In genomic region chr11:59833602-59834001, GRCh38 we compare ENCODE assay signal across 22 cellular contexts. TPM values are rescaled to one million over a fixed set of nuclear protein-coding genes. Genes with fewer than 3 reads are reported as not detected.
A peak's percentile ranks its signal among the peaks of the same experiment; 100 is the strongest.
DNase-seq lines count a peak whose midpoint lies in the region; ATAC-seq, FAIRE-seq and TF ChIP-seq lines count a peak whose summit lies in the region.
"Had no signal": no experiment of that assay in that cellular context is flagged by ENCODE, and none has a peak within 500 bp of the region (broad histone marks: within the 10 kb centered on the region; RNA-seq: fewer than 3 reads in every experiment).

No MANE protein-coding gene starts in this region.

- no peak for TF ChIP-seq CTCF in A549 (IDR thresholded peaks at IDR 0.05)
- TF ChIP-seq CTCF in IMR-90 (conservative IDR thresholded peaks at IDR 0.05; ENCODE audit: low read depth, low read length): no peak
- TF ChIP-seq CTCF in K562 (IDR thresholded peaks at IDR 0.05 in 2 of 3, conservative IDR thresholded peaks at IDR 0.05 in 1 of 3; ENCODE audit: insufficient read depth in 2 of 3, low read depth in 1 of 3, low read length in 3 of 3): no peak
- TF ChIP-seq CTCF in gastrocnemius medialis (IDR thresholded peaks at IDR 0.05 in 4 of 5, conservative IDR thresholded peaks at IDR 0.05 in 1 of 5): no peak
- TF ChIP-seq CTCF in PC-3 (conservative IDR thresholded peaks at IDR 0.05; ENCODE audit: low read depth, low read length): no peak

- no peaks in the 10 kb centered on the region for H3K9me1 ChIP-seq in IMR-90 (ENCODE audit: insufficient read depth, low read length)
- no peaks in the 10 kb centered on the region for H3K9me1 ChIP-seq in K562 (ENCODE audit: control insufficient read depth, insufficient read depth, low read length)

- H3K23ac ChIP-seq in IMR-90 (ENCODE audit: low read depth, low read length): no peak overlapping the region

- CTCF ChIA-PET in A549 (lab: Yijun Ruan, JAX) (no interaction called here), IMR-90 (lab: Yijun Ruan, JAX) (no interaction called here), K562 (lab: Yijun Ruan, JAX; ENCODE audit: low intra/inter-chr PET ratio) (no interaction called here), PC-3 (lab: Charles Lee) (no interaction called here)

- dilution Hi-C loops in IMR-90 (cut with HindIII; ENCODE audit: low sequenced_read_pairs, unreplicated experiment): no loop called here

- H3K18ac ChIP-seq in IMR-90 (ENCODE audit: low read depth, low read length): no peak overlapping the region

- FAIRE-seq in A549 (lab: Jason Lieb, UNC) (no peak), K562 (lab: Jason Lieb, UNC) (no peak)
- FAIRE-seq: A204.1, D721Med, G401.6, GM12891 had no signal

- no TSS peak for BruUV-seq in IMR-90 (replicated peaks; lab: Mats Ljungman, UMichigan)
- BruUV-seq in K562 (replicated peaks; lab: Mats Ljungman, UMichigan): no TSS peak
- BruUV-seq in PC-3 (replicated peaks; lab: Mats Ljungman, UMichigan): no TSS peak

- H3K9me2 ChIP-seq in PC-3 (replicated peaks; ENCODE audit: low read length): no peaks in the 10 kb centered on the region

- H2AK5ac ChIP-seq in IMR-90 (ENCODE audit: low read depth, low read length): no peak overlapping the region

- no peak overlapping the region for H3K9ac ChIP-seq in IMR-90 (ENCODE audit: low read depth, low read length)
- no peak overlapping the region for H3K9ac ChIP-seq in K562 (ENCODE audit: insufficient read depth in 1 of 2, low read depth in 2 of 2, low read length in 2 of 2)
- no peak overlapping the region for H3K9ac ChIP-seq in PC-3 (ENCODE audit: low read length)

- no peak overlapping the region for H3K14ac ChIP-seq in IMR-90 (replicated peaks; ENCODE audit: low read depth, low read length)

- no peaks in the 10 kb centered on the region for H3K4me1 ChIP-seq in A549
- no peaks in the 10 kb centered on the region for H3K4me1 ChIP-seq in IMR-90 (ENCODE audit: control insufficient read depth, insufficient read depth, low read length)
- H3K4me1 ChIP-seq in K562 (replicated peaks in 1 of 2; ENCODE audit: control insufficient read depth in 2 of 2, insufficient read depth in 2 of 2, low read length in 2 of 2): peaks cover 0 to 3% of the 10 kb centered on the region in 2 experiments; a peak in 2 of 5 replicates
- H3K4me1 ChIP-seq in gastrocnemius medialis: no peaks in the 10 kb centered on the region
- H3K4me1 ChIP-seq in PC-3 (ENCODE audit: insufficient read depth, low read length): no peaks in the 10 kb centered on the region
- H3K4me1 ChIP-seq: BE2C had no signal

- no peak overlapping the region for H2BK20ac ChIP-seq in IMR-90 (ENCODE audit: low read depth, low read length)

- POLR2A ChIA-PET in A549 (lab: Yijun Ruan, JAX): no interaction called here
- POLR2A ChIA-PET in IMR-90 (lab: Charles Lee; ENCODE audit: unreplicated experiment): no interaction called here
- POLR2A ChIA-PET in K562 (lab: Yijun Ruan, JAX): interaction anchor here (1.0 kb wide), 1 partner anchor 12 kb away, joined by 3 read pairs; the partner anchor contains the start of gene CBLIF
- POLR2A ChIA-PET in PC-3 (lab: Charles Lee; ENCODE audit: unreplicated experiment): no interaction called here

- TF ChIP-seq RAD21 in A549 (conservative IDR thresholded peaks at IDR 0.05 in 1 of 2, IDR thresholded peaks at IDR 0.05 in 1 of 2) (no peak), IMR-90 (IDR thresholded peaks at IDR 0.05; ENCODE audit: low read length) (no peak), K562 (CRISPR knock-in tag; conservative IDR thresholded peaks at IDR 0.05 in 1 of 2, IDR thresholded peaks at IDR 0.05 in 1 of 2) (no peak)

- no peak overlapping the region for H3K4me2 ChIP-seq in A549
- H3K4me2 ChIP-seq in IMR-90 (ENCODE audit: low read depth, low read length): no peak overlapping the region
- H3K4me2 ChIP-seq in K562 (ENCODE audit: insufficient read depth, low read length): no peak overlapping the region
- no peak overlapping the region for H3K4me2 ChIP-seq in PC-3 (ENCODE audit: low read length)

- no peak overlapping the region for H4K5ac ChIP-seq in IMR-90 (ENCODE audit: low read depth, low read length)

- H3K9me3 ChIP-seq in A549 (no peaks in the 10 kb centered on the region), IMR-90 (ENCODE audit: control insufficient read depth, insufficient read depth, low read length) (no peaks in the 10 kb centered on the region), K562 (replicated peaks; ENCODE audit: control insufficient read depth, insufficient read depth, low read depth, low read length) (no peaks in the 10 kb centered on the region), gastrocnemius medialis (no peaks in the 10 kb centered on the region), PC-3 (ENCODE audit: low read length) (no peaks in the 10 kb centered on the region)
- H3K9me3 ChIP-seq: BE2C had no signal

- TF ChIP-seq POLR2A in A549 (IDR thresholded peaks at IDR 0.05; ENCODE audit: low read length) (no peak), IMR-90 (IDR thresholded peaks at IDR 0.05; ENCODE audit: low read depth, low read length) (no peak), K562 (conservative IDR thresholded peaks at IDR 0.05) (no peak), gastrocnemius medialis (IDR thresholded peaks at IDR 0.05) (no peak)

- DNase-seq in A549 (ENCODE audit: low read depth in 1 of 2, low spot score in 1 of 2) (no peak), IMR-90 (no peak), OCI-M1 (lab: John Stamatoyannopoulos, UW) (peak; percentile 48), K562 (ENCODE audit: extremely low read depth in 1 of 4, low spot score in 3 of 4) (no peak), gastrocnemius medialis (no peak), PC-3 (no peak)
- DNase-seq: BE2C; CD8-positive, alpha-beta T cell; COR-L47; DMS153; DMS79 treated with DMSO at 0.1 percent for 48 hours; EL; GOT3; H9 had no signal

- H2BK15ac ChIP-seq in IMR-90 (ENCODE audit: low read depth, low read length): no peak overlapping the region

- intact Hi-C loops in IMR-90 (cut with micrococcal nuclease): no loop called here
- intact Hi-C loops in K562 (cut with micrococcal nuclease): no loop called here
- intact Hi-C loops in gastrocnemius medialis (cut with DNase I; ENCODE audit: low total_unique reads): no loop called here
- intact Hi-C loops in PC-3 (cut with micrococcal nuclease): no loop called here

- ATAC-seq in A549 (no peak), IMR-90 (ENCODE audit: low read depth) (no peak), K562 (peak; percentile 27; the same call in 1 of the 3 replicates), gastrocnemius medialis (no peak), esophagus mucosa (no peak), PC-3 (no peak)
- ATAC-seq: CD8-positive, alpha-beta T cell had no signal

- H3K79me2 ChIP-seq in K562 (ENCODE audit: control insufficient read depth, insufficient read depth, low read length) (no peaks in the 10 kb centered on the region), PC-3 (ENCODE audit: low read length) (no peaks in the 10 kb centered on the region)

- no peaks in the 10 kb centered on the region for H3K79me1 ChIP-seq in IMR-90 (ENCODE audit: low read depth in 1 of 2, low read length in 2 of 2)

- no peak overlapping the region for H2BK5ac ChIP-seq in IMR-90 (ENCODE audit: low read depth, low read length, poor library complexity, severe bottlenecking)

- no peak overlapping the region for H4K8ac ChIP-seq in IMR-90 (ENCODE audit: low read depth in 2 of 2, low read length in 2 of 2)

- H2AFZ ChIP-seq in IMR-90 (replicated peaks; ENCODE audit: low read length, poor library complexity) (no peak overlapping the region), K562 (ENCODE audit: low read depth, low read length) (peak overlapping the region; percentile 64), PC-3 (ENCODE audit: low read length) (no peak overlapping the region)

- no peak overlapping the region for H2BK120ac ChIP-seq in IMR-90 (ENCODE audit: low read depth, low read length)

- no peak overlapping the region for H4K91ac ChIP-seq in IMR-90 (ENCODE audit: insufficient read depth, low read depth, low read length)

- H3K56ac ChIP-seq in IMR-90 (ENCODE audit: extremely low read depth, insufficient read depth, low read length): no peak overlapping the region

- H3K4me3 ChIP-seq in A549: no peak overlapping the region
- no peak overlapping the region for H3K4me3 ChIP-seq in IMR-90 (ENCODE audit: insufficient read depth, low read depth, low read length)
- H3K4me3 ChIP-seq in K562: no peak overlapping the region
- no peak overlapping the region for H3K4me3 ChIP-seq in gastrocnemius medialis
- H3K4me3 ChIP-seq in PC-3 (ENCODE audit: low read length): no peak overlapping the region

- H2AK9ac ChIP-seq in IMR-90 (replicated peaks; ENCODE audit: low read depth, low read length, poor library complexity): no peak overlapping the region

- no peak overlapping the region for H3K27ac ChIP-seq in A549
- no peak overlapping the region for H3K27ac ChIP-seq in IMR-90 (ENCODE audit: insufficient read depth, low read length)
- no peak overlapping the region for H3K27ac ChIP-seq in K562 (ENCODE audit: extremely low read depth, low read depth, low read length)
- H3K27ac ChIP-seq in gastrocnemius medialis: no peak overlapping the region
- no peak overlapping the region for H3K27ac ChIP-seq in PC-3 (ENCODE audit: low read length)
- H3K27ac ChIP-seq: C4-2B had no signal

- H3F3A ChIP-seq in PC-3 (ENCODE audit: low read length, unreplicated experiment): no peaks in the 10 kb centered on the region

- H3K4ac ChIP-seq in IMR-90 (ENCODE audit: low read depth, low read length): no peak overlapping the region

- no peak for TF ChIP-seq EP300 in A549 (IDR thresholded peaks at IDR 0.05)
- no peak for TF ChIP-seq EP300 in K562 (IDR thresholded peaks at IDR 0.05; ENCODE audit: low read length)

- in situ Hi-C loops in IMR-90 (cut with MboI; ENCODE audit: low sequenced_read_pairs) (loop anchor here (25.0 kb wide), 1 partner anchor 354 kb away; the partner anchor contains the start of gene MS4A6A), K562 (cut with MboI) (no loop called here), gastrocnemius medialis (cut with MboI; ENCODE audit: low sequenced_read_pairs in 4 of 4) (no loop called here)

- H3K27me3 ChIP-seq in IMR-90 (ENCODE audit: control insufficient read depth, insufficient read depth, low read length) (no peaks in the 10 kb centered on the region), K562 (ENCODE audit: control insufficient read depth in 2 of 2, insufficient read depth in 2 of 2, low read length in 2 of 2) (no peaks in the 10 kb centered on the region), gastrocnemius medialis (no peaks in the 10 kb centered on the region), PC-3 (ENCODE audit: low read length) (no peaks in the 10 kb centered on the region)
- H3K27me3 ChIP-seq: BE2C had no signal

- H4K20me1 ChIP-seq in IMR-90 (ENCODE audit: insufficient read depth, low read length) (no peaks in the 10 kb centered on the region), K562 (replicated peaks; ENCODE audit: control insufficient read depth, insufficient read depth, low read length) (no peaks in the 10 kb centered on the region), PC-3 (ENCODE audit: low read length) (no peaks in the 10 kb centered on the region)

- WGBS in A549 (ENCODE audit: missing lambda C conversion rate): 59% methylated on average over 2 of the region's 2 CpGs
- 80% methylated on average over 1 of the region's 2 CpGs; no CpG with 5 or more reads in 1 of the 2 experiments for WGBS in IMR-90 (ENCODE audit: extremely low coverage in 2 of 2, insufficient read length in 1 of 2), 2 experiments
- 45% methylated on average over 2 of the region's 2 CpGs for WGBS in K562 (ENCODE audit: insufficient coverage, low coverage, missing lambda C conversion rate)

- H3K36me3 ChIP-seq in IMR-90 (ENCODE audit: control insufficient read depth, insufficient read depth, low read length) (no peaks in the 10 kb centered on the region), K562 (ENCODE audit: control insufficient read depth, insufficient read depth, low read length) (no peaks in the 10 kb centered on the region), gastrocnemius medialis (no peaks in the 10 kb centered on the region), PC-3 (ENCODE audit: low read depth, low read length) (no peaks in the 10 kb centered on the region)
- H3K36me3 ChIP-seq: BE2C had no signal

RNA-seq across cellular contexts. Expression of gene CBLIF, which starts 11.7 kb away (rescaled TPM):
- polyA plus RNA-seq in A549 (2011; rRNA removed) (not detected in 2 replicates), A549 (2017; fragmentation: RNase III; extraction: RNeasy Plus Mini Kit Qiagen cat#74134 plus additional on column Dnase treatment) (not detected in 3 replicates), IMR-90 (2012; rRNA removed) (not detected in 2 replicates), K562 (2011; rRNA removed) (0.07 and 0.11 TPM in 2 replicates), K562 (2014; fragmentation: Illumina TruSeq; extraction: Trizol) (0.58 and 0.76 TPM in 2 replicates), K562 (2014; fragmentation: Nextera tagmentation; extraction: Ambion mirVana) (under 1 TPM; 0.39 to 0.83 TPM), K562 (2014; rRNA removed) (0.49 and 0.54 TPM in 2 replicates)
- polyA plus RNA-seq in A549 (2012; cell fraction: cytosol; rRNA removed): not detected in 2 replicates
- not detected in 2 replicates for polyA plus RNA-seq in A549 (2012; cell fraction: nucleus; rRNA removed)
- polyA minus RNA-seq in A549 (2011; rRNA and poly(A)+ RNA removed): not detected in 2 replicates
- total RNA-seq in IMR-90 (2012; rRNA removed) (not detected in 2 replicates), K562 (2014; rRNA removed) (0.23 and 0.37 TPM in 2 replicates), K562 (2014; rRNA removed; fragmentation: Illumina TruSeq; extraction: Trizol) (0.45 and 0.58 TPM in 2 replicates), K562 (2015; rRNA removed; fragmentation: Illumina TruSeq; extraction: Trizol) (0.40 and 0.53 TPM in 2 replicates), K562 (2021) (0.62 and 0.72 TPM in 2 replicates), gastrocnemius medialis (not detected), esophagus mucosa (not detected), PC-3 (2014; rRNA removed) (not detected in 2 replicates)
- polyA plus RNA-seq in IMR-90 (2012; cell fraction: cytosol; rRNA removed): not detected in 2 replicates
- polyA plus RNA-seq in IMR-90 (2012; cell fraction: nucleus; rRNA removed; ENCODE audit: low replicate concordance): not detected in 2 replicates
- total RNA-seq in K562 (2011; cell fraction: chromatin; rRNA removed; ENCODE audit: low replicate concordance): not detected in 2 replicates
- total RNA-seq in K562 (2011; cell fraction: nucleolus; rRNA removed): 0.33 TPM in 1 of 2 replicates, not detected in the other
- total RNA-seq in K562 (2011; cell fraction: nucleoplasm; rRNA removed): not detected in 2 replicates
- polyA plus RNA-seq in K562 (2011; cell fraction: cytosol; rRNA removed): 0.24 TPM in 1 of 2 replicates, not detected in the other
- polyA plus RNA-seq in K562 (2011; cell fraction: nucleus; rRNA removed): 0.40 TPM in 1 of 2 replicates, not detected in the other
- 0.14 and 0.20 TPM in 2 replicates for polyA plus RNA-seq in K562 (2012)
- 0.35 TPM in 1 of 2 replicates, not detected in the other for polyA minus RNA-seq in K562 (2011; rRNA and poly(A)+ RNA removed)
- polyA minus RNA-seq in K562 (2011; cell fraction: cytosol; rRNA and poly(A)+ RNA removed): not detected in 2 replicates
- polyA minus RNA-seq in K562 (2011; cell fraction: nucleus; rRNA and poly(A)+ RNA removed): not detected in 2 replicates
- total RNA-seq: CD8-positive, alpha-beta T cell; H9; HT1080 had no signal
- polyA plus RNA-seq: AG04450 had no signal

RNA-seq across cellular contexts. Expression of gene MRPL16, which starts 23.0 kb away (rescaled TPM):
- polyA plus RNA-seq in A549 (2011; rRNA removed): 62.8 and 77.7 TPM in 2 replicates
- 69.6 and 75.1 TPM in 2 replicates for polyA plus RNA-seq in A549 (2012; cell fraction: cytosol; rRNA removed)
- polyA plus RNA-seq in A549 (2012; cell fraction: nucleus; rRNA removed): 37.7 and 54.2 TPM in 2 replicates
- 54.3 to 59.0 TPM (median 57.3 TPM) in 3 replicates for polyA plus RNA-seq in A549 (2017; fragmentation: RNase III; extraction: RNeasy Plus Mini Kit Qiagen cat#74134 plus additional on column Dnase treatment)
- polyA minus RNA-seq in A549 (2011; rRNA and poly(A)+ RNA removed): 29.6 and 30.8 TPM in 2 replicates
- total RNA-seq in IMR-90 (2012; rRNA removed): 43.9 and 56.9 TPM in 2 replicates
- polyA plus RNA-seq in IMR-90 (2012; rRNA removed): 64.5 and 71.3 TPM in 2 replicates
- polyA plus RNA-seq in IMR-90 (2012; cell fraction: cytosol; rRNA removed): 36.4 and 61.0 TPM in 2 replicates
- polyA plus RNA-seq in IMR-90 (2012; cell fraction: nucleus; rRNA removed; ENCODE audit: low replicate concordance): 14.0 and 44.3 TPM in 2 replicates
- 44.3 and 58.4 TPM in 2 replicates for total RNA-seq in K562 (2011; cell fraction: chromatin; rRNA removed; ENCODE audit: low replicate concordance)
- total RNA-seq in K562 (2011; cell fraction: nucleolus; rRNA removed): 43.0 and 45.4 TPM in 2 replicates
- 63.6 and 81.8 TPM in 2 replicates for total RNA-seq in K562 (2011; cell fraction: nucleoplasm; rRNA removed)
- 166 and 202 TPM in 2 replicates for total RNA-seq in K562 (2014; rRNA removed)
- total RNA-seq in K562 (2014; rRNA removed; fragmentation: Illumina TruSeq; extraction: Trizol): 157 and 158 TPM in 2 replicates
- 139 and 146 TPM in 2 replicates for total RNA-seq in K562 (2015; rRNA removed; fragmentation: Illumina TruSeq; extraction: Trizol)
- total RNA-seq in K562 (2021): 157 and 168 TPM in 2 replicates
- 106 and 172 TPM in 2 replicates for polyA plus RNA-seq in K562 (2011; rRNA removed)
- 79.0 and 152 TPM in 2 replicates for polyA plus RNA-seq in K562 (2011; cell fraction: cytosol; rRNA removed)
- 60.6 and 127 TPM in 2 replicates for polyA plus RNA-seq in K562 (2011; cell fraction: nucleus; rRNA removed)
- 108 and 136 TPM in 2 replicates for polyA plus RNA-seq in K562 (2012)
- 209 and 212 TPM in 2 replicates for polyA plus RNA-seq in K562 (2014; fragmentation: Illumina TruSeq; extraction: Trizol)
- polyA plus RNA-seq in K562 (2014; fragmentation: Nextera tagmentation; extraction: Ambion mirVana): 10 to 100 TPM; 63.3 to 99.3 TPM
- polyA plus RNA-seq in K562 (2014; rRNA removed): 191 and 196 TPM in 2 replicates
- polyA minus RNA-seq in K562 (2011; rRNA and poly(A)+ RNA removed): 66.3 and 111 TPM in 2 replicates
- polyA minus RNA-seq in K562 (2011; cell fraction: cytosol; rRNA and poly(A)+ RNA removed): 36.9 and 52.2 TPM in 2 replicates
- polyA minus RNA-seq in K562 (2011; cell fraction: nucleus; rRNA and poly(A)+ RNA removed): 16.4 and 34.3 TPM in 2 replicates
- total RNA-seq in gastrocnemius medialis: 10 to 100 TPM; 33.7 to 78.2 (median 38.3) TPM
- 33.6 TPM for total RNA-seq in esophagus mucosa
- total RNA-seq in PC-3 (2014; rRNA removed): 111 and 123 TPM in 2 replicates

RNA-seq across cellular contexts. Expression of gene TCN1, which starts 32.7 kb away (rescaled TPM):
- 0.79 and 1.5 TPM in 2 replicates for polyA plus RNA-seq in A549 (2011; rRNA removed)
- polyA plus RNA-seq in A549 (2012; cell fraction: cytosol; rRNA removed): not detected in 2 replicates
- polyA plus RNA-seq in A549 (2012; cell fraction: nucleus; rRNA removed): not detected in 2 replicates
- polyA plus RNA-seq in A549 (2017; fragmentation: RNase III; extraction: RNeasy Plus Mini Kit Qiagen cat#74134 plus additional on column Dnase treatment): 0.18 to 0.47 TPM (median 0.22 TPM) in 3 replicates
- 0.21 and 1.1 TPM in 2 replicates for polyA minus RNA-seq in A549 (2011; rRNA and poly(A)+ RNA removed)
- total RNA-seq in IMR-90 (2012; rRNA removed): not detected in 2 replicates
- not detected in 2 replicates for polyA plus RNA-seq in IMR-90 (2012; rRNA removed)
- polyA plus RNA-seq in IMR-90 (2012; cell fraction: cytosol; rRNA removed): not detected in 2 replicates
- not detected in 2 replicates for polyA plus RNA-seq in IMR-90 (2012; cell fraction: nucleus; rRNA removed; ENCODE audit: low replicate concordance)
- 0.51 and 0.55 TPM in 2 replicates for total RNA-seq in K562 (2011; cell fraction: chromatin; rRNA removed; ENCODE audit: low replicate concordance)
- 0.66 and 0.67 TPM in 2 replicates for total RNA-seq in K562 (2011; cell fraction: nucleolus; rRNA removed)
- 1.1 and 1.2 TPM in 2 replicates for total RNA-seq in K562 (2011; cell fraction: nucleoplasm; rRNA removed)
- total RNA-seq in K562 (2014; rRNA removed): 3.8 TPM in 2 replicates
- 7.1 and 8.0 TPM in 2 replicates for total RNA-seq in K562 (2014; rRNA removed; fragmentation: Illumina TruSeq; extraction: Trizol)
- total RNA-seq in K562 (2015; rRNA removed; fragmentation: Illumina TruSeq; extraction: Trizol): 17.9 and 18.8 TPM in 2 replicates
- total RNA-seq in K562 (2021): 4.6 and 6.6 TPM in 2 replicates
- 0.63 and 1.4 TPM in 2 replicates for polyA plus RNA-seq in K562 (2011; rRNA removed)
- 0.57 and 1.6 TPM in 2 replicates for polyA plus RNA-seq in K562 (2011; cell fraction: cytosol; rRNA removed)
- 0.46 and 0.94 TPM in 2 replicates for polyA plus RNA-seq in K562 (2011; cell fraction: nucleus; rRNA removed)
- polyA plus RNA-seq in K562 (2012): 23.1 and 72.9 TPM in 2 replicates
- 9.5 and 10.4 TPM in 2 replicates for polyA plus RNA-seq in K562 (2014; fragmentation: Illumina TruSeq; extraction: Trizol)
- 10 to 100 TPM; 19.0 to 25.9 TPM for polyA plus RNA-seq in K562 (2014; fragmentation: Nextera tagmentation; extraction: Ambion mirVana)
- 4.8 and 5.1 TPM in 2 replicates for polyA plus RNA-seq in K562 (2014; rRNA removed)
- 0.74 and 1.6 TPM in 2 replicates for polyA minus RNA-seq in K562 (2011; rRNA and poly(A)+ RNA removed)
- polyA minus RNA-seq in K562 (2011; cell fraction: cytosol; rRNA and poly(A)+ RNA removed): 4.6 TPM in 1 of 2 replicates, not detected in the other
- 0.33 TPM in 1 of 2 replicates, not detected in the other for polyA minus RNA-seq in K562 (2011; cell fraction: nucleus; rRNA and poly(A)+ RNA removed)
- not detected for total RNA-seq in gastrocnemius medialis
- total RNA-seq in esophagus mucosa: 45.8 TPM
- 7.4 and 14.8 TPM in 2 replicates for total RNA-seq in PC-3 (2014; rRNA removed)
- total RNA-seq: CD8-positive, alpha-beta T cell; H9 had no signal
- polyA plus RNA-seq: AG04450 had no signal

RNA-seq across cellular contexts. Expression of gene OOSP3, which starts 45.0 kb away (rescaled TPM):
- polyA plus RNA-seq in A549 (2011; rRNA removed): not detected in 2 replicates
- not detected in 2 replicates for polyA plus RNA-seq in A549 (2012; cell fraction: cytosol; rRNA removed)
- polyA plus RNA-seq in A549 (2012; cell fraction: nucleus; rRNA removed): not detected in 2 replicates
- not detected in 3 replicates for polyA plus RNA-seq in A549 (2017; fragmentation: RNase III; extraction: RNeasy Plus Mini Kit Qiagen cat#74134 plus additional on column Dnase treatment)
- not detected in 2 replicates for polyA minus RNA-seq in A549 (2011; rRNA and poly(A)+ RNA removed)
- total RNA-seq in IMR-90 (2012; rRNA removed): not detected in 2 replicates
- not detected in 2 replicates for polyA plus RNA-seq in IMR-90 (2012; rRNA removed)
- not detected in 2 replicates for polyA plus RNA-seq in IMR-90 (2012; cell fraction: cytosol; rRNA removed)
- polyA plus RNA-seq in IMR-90 (2012; cell fraction: nucleus; rRNA removed; ENCODE audit: low replicate concordance): not detected in 2 replicates
- total RNA-seq in K562 (2011; cell fraction: chromatin; rRNA removed; ENCODE audit: low replicate concordance): not detected in 2 replicates
- total RNA-seq in K562 (2011; cell fraction: nucleolus; rRNA removed): not detected in 2 replicates
- total RNA-seq in K562 (2011; cell fraction: nucleoplasm; rRNA removed): not detected in 2 replicates
- total RNA-seq in K562 (2014; rRNA removed): not detected in 2 replicates
- total RNA-seq in K562 (2014; rRNA removed; fragmentation: Illumina TruSeq; extraction: Trizol): not detected in 2 replicates
- not detected in 2 replicates for total RNA-seq in K562 (2015; rRNA removed; fragmentation: Illumina TruSeq; extraction: Trizol)
- total RNA-seq in K562 (2021): not detected in 2 replicates
- polyA plus RNA-seq in K562 (2011; rRNA removed): 0.09 and 0.15 TPM in 2 replicates
- polyA plus RNA-seq in K562 (2011; cell fraction: cytosol; rRNA removed): 0.09 and 0.12 TPM in 2 replicates
- not detected in 2 replicates for polyA plus RNA-seq in K562 (2011; cell fraction: nucleus; rRNA removed)
- polyA plus RNA-seq in K562 (2012): 0.28 TPM in 1 of 2 replicates, not detected in the other
- 0.21 TPM in 1 of 2 replicates, not detected in the other for polyA plus RNA-seq in K562 (2014; fragmentation: Illumina TruSeq; extraction: Trizol)
- polyA plus RNA-seq in K562 (2014; fragmentation: Nextera tagmentation; extraction: Ambion mirVana): under 1 TPM in 1 of 2 experiments, not detected in 1; 0.32 TPM
- polyA plus RNA-seq in K562 (2014; rRNA removed): 0.09 TPM in 1 of 2 replicates, not detected in the other
- polyA minus RNA-seq in K562 (2011; rRNA and poly(A)+ RNA removed): not detected in 2 replicates
- not detected in 2 replicates for polyA minus RNA-seq in K562 (2011; cell fraction: cytosol; rRNA and poly(A)+ RNA removed)
- not detected in 2 replicates for polyA minus RNA-seq in K562 (2011; cell fraction: nucleus; rRNA and poly(A)+ RNA removed)
- total RNA-seq in gastrocnemius medialis: not detected
- not detected for total RNA-seq in esophagus mucosa
- total RNA-seq in PC-3 (2014; rRNA removed): not detected in 2 replicates
- total RNA-seq: CD8-positive, alpha-beta T cell; H9 had no signal
- polyA plus RNA-seq: AG04450 had no signal

Comparison
In these comparisons a context has a peak if more than half of its experiments do, and no peak if none do; other contexts are left out.
1. Of the 35 proteins assayed by ChIP-seq in both K562 and A549: peak only in K562: none; only in A549: none; in both: MAFK; in neither: 34.